In the genomic region with DNA sequence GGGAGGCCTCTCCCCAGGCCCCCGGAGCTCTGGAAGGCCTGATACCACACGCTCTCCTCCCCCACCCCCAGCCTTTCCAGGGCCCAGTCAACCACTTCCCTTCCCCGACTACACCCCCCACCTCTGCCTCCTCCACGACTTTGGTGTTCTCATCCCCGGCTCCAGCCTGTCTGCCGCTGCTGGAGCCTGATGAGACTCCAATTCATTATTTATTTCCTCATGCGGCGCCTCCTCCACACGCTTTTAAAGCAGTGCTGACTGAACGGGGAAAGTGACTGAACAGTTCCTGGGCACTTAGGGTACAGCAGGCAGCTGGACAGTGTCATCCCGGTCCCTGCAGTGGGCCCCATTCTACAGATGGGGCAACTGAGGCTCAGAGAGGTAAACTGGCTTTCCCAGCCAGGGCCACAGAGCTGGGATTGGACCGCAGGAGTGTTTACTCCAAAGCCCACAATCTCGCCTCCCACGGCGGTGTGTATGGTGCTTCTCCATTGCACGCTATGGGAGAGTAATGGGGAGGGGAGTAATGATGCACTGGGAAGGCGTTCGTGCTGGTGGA, we compare ENCODE assay signal across 10 cellular contexts. TPM values are rescaled to one million over a fixed set of nuclear protein-coding genes. Genes with fewer than 3 reads are reported as not detected.
DNase-seq lines count a peak whose midpoint lies in the region; ATAC-seq and TF ChIP-seq lines count a peak whose summit lies in the region.
"Had no signal": no experiment of that assay in that cellular context is flagged by ENCODE, and none has a peak within 500 bp of the region (broad histone marks: within the 10 kb centered on the region; RNA-seq: fewer than 3 reads in every experiment).

No MANE protein-coding gene starts in this region.

- TF ChIP-seq POLR2A in thyroid gland (IDR thresholded peaks at IDR 0.05): no peak

- H3K4me3 ChIP-seq in right cardiac atrium (ENCODE audit: low read length): no peak overlapping the region
- no peak overlapping the region for H3K4me3 ChIP-seq in thyroid gland (replicated peaks in 1 of 3)
- H3K4me3 ChIP-seq: tibial nerve had no signal

- H3K9me3 ChIP-seq in right cardiac atrium (ENCODE audit: control insufficient read depth, low read length): no peaks in the 10 kb centered on the region
- H3K9me3 ChIP-seq in thyroid gland: no peaks in the 10 kb centered on the region
- H3K9me3 ChIP-seq: tibial nerve had no signal

- TF ChIP-seq CTCF in thyroid gland (IDR thresholded peaks at IDR 0.05): no peak

- peaks cover 2% of the 10 kb centered on the region for H3K4me1 ChIP-seq in right cardiac atrium (ENCODE audit: control insufficient read depth, insufficient read depth, low read length)
- peaks cover 0 to 9% of the 10 kb centered on the region in 2 donors for H3K4me1 ChIP-seq in thyroid gland
- H3K4me1 ChIP-seq: tibial nerve had no signal

- intact Hi-C loops in right cardiac atrium (cut with DNase I): no loop called here
- intact Hi-C loops in thyroid gland (cut with DNase I): no loop called here

- H3K27ac ChIP-seq in right cardiac atrium (ENCODE audit: low read length): peak overlapping the region; percentile 70
- peak overlapping the region in 1 of 3 donors; percentile 36 for H3K27ac ChIP-seq in thyroid gland
- H3K27ac ChIP-seq: foreskin keratinocyte had no signal

- 40% methylated on average over 18 of the region's 18 CpGs for WGBS in right cardiac atrium
- 75 to 79% methylated on average over 17 to 18 of the region's 18 CpGs for WGBS in thyroid gland, 2 donors

- H3K27me3 ChIP-seq in right cardiac atrium (ENCODE audit: control insufficient read depth, insufficient read depth) (no peaks in the 10 kb centered on the region), thyroid gland (no peaks in the 10 kb centered on the region)
- H3K27me3 ChIP-seq: foreskin keratinocyte, tibial nerve had no signal

- peak; percentile 20 for DNase-seq in NCI-H2029 (lab: John Stamatoyannopoulos, UW)
- DNase-seq in NCI-H2029 treated with DMSO at 0.1 percent for 48 hours (lab: John Stamatoyannopoulos, UW): no peak
- peak; percentile 53 for DNase-seq in SKM-1 (lab: John Stamatoyannopoulos, UW; ENCODE audit: unreplicated experiment)
- DNase-seq in right cardiac atrium: peak in 2 of 3 donors; percentile 52 to 78
- peak; percentile 17 to 53 for DNase-seq in thyroid gland
- no peak for DNase-seq in NOMO-1 treated with dmso at 0.1 percent for 144 hours (lab: John Stamatoyannopoulos, UW; ENCODE audit: unreplicated experiment)
- DNase-seq: foreskin keratinocyte had no signal

- ATAC-seq in right cardiac atrium (peak; percentile 50 to 73), HG03457 (IDR thresholded peaks at IDR 0.05; ENCODE audit: unreplicated experiment) (no peak), HG03139 (IDR thresholded peaks at IDR 0.05; ENCODE audit: unreplicated experiment) (no peak)
- ATAC-seq: foreskin keratinocyte had no signal

- H3K36me3 ChIP-seq in thyroid gland: peaks cover 4 to 13% of the 10 kb centered on the region in 2 donors

RNA-seq across cellular contexts. Expression of a gene that starts 15.9 kb away (rescaled TPM):
- total RNA-seq in right cardiac atrium: 10 to 100 TPM; 20.2 to 28.9 (median 25.3) TPM
- polyA plus RNA-seq in right cardiac atrium: 58.8 TPM
- total RNA-seq in thyroid gland: 10 to 100 TPM; 27.2 to 46.7 (median 42.9) TPM

RNA-seq across cellular contexts. Expression of a gene that starts 40.2 kb away (rescaled TPM):
- total RNA-seq in right cardiac atrium (100 to 1,000 TPM; 200 to 243 (median 211) TPM), thyroid gland (100 to 1,000 TPM; 170 to 254 (median 198) TPM)
- 350 TPM for polyA plus RNA-seq in right cardiac atrium

Comparison
In these comparisons a context has a peak if more than half of its experiments do, and no peak if none do; other contexts are left out.
1. DNase-seq: peak in NCI-H2029 (single experiment), SKM-1 (single experiment), right cardiac atrium (2 of 3) and thyroid gland (2 of 2); none in NCI-H2029 treated with DMSO at 0.1 percent for 48 hours (single experiment) and NOMO-1 treated with dmso at 0.1 percent for 144 hours (single experiment).
2. ATAC-seq: peak in right cardiac atrium (2 of 2); none in HG03457 (single experiment) and HG03139 (single experiment).